ENCODE assay signal across 2 cellular contexts in genomic region chr1:160371691-160372208, GRCh38.
TF ChIP-seq lines count a peak whose summit lies in the region.

No MANE protein-coding gene starts in this region.

TF ChIP-seq in GM23338, 12 proteins besides CTCF, POLR2A, EP300 and RAD21:
- TF ChIP-seq ETS1 (IDR thresholded peaks at IDR 0.05) (no peak), EZH2 (IDR thresholded peaks at IDR 0.05; ENCODE audit: low read depth, unreplicated experiment) (no peak), REST (IDR thresholded peaks at IDR 0.05; ENCODE audit: unreplicated experiment) (no peak), JUNB (IDR thresholded peaks at IDR 0.05; ENCODE audit: unreplicated experiment) (no peak), NANOG (IDR thresholded peaks at IDR 0.05; ENCODE audit: borderline replicate concordance) (no peak), POLR2AphosphoS5 (IDR thresholded peaks at IDR 0.05; ENCODE audit: low read depth) (no peak), CREB1 (CRISPR knock-in tag; IDR thresholded peaks at IDR 0.05; ENCODE audit: low read depth) (no peak), ZNF462 (CRISPR knock-in tag; IDR thresholded peaks at IDR 0.05) (no peak), ZNF331 (CRISPR knock-in tag; IDR thresholded peaks at IDR 0.05; ENCODE audit: low read depth) (no peak), EZH2phosphoT487 (IDR thresholded peaks at IDR 0.05; ENCODE audit: unreplicated experiment) (no peak)

TF ChIP-seq in H1, 55 proteins besides CTCF, POLR2A, EP300 and RAD21:
- TF ChIP-seq SUZ12 (IDR thresholded peaks at IDR 0.05; ENCODE audit: low read length) (no peak), CREB1 (IDR thresholded peaks at IDR 0.05) (no peak), GTF2F1 (IDR thresholded peaks at IDR 0.05; ENCODE audit: borderline replicate concordance, low read depth, low read length) (no peak), MAFK (IDR thresholded peaks at IDR 0.05; ENCODE audit: low read depth, low read length) (no peak), SP1 (IDR thresholded peaks at IDR 0.05; ENCODE audit: low read depth, low read length) (no peak)
